In genomic region chr17:73914536-73915274, GRCh38 we compare ENCODE assay signal across 24 cellular contexts.
"Had no signal": no experiment of that assay in that cellular context is flagged by ENCODE, and none has a peak within 500 bp of the region (broad histone marks: within the 10 kb centered on the region; RNA-seq: fewer than 3 reads in every experiment).

No MANE protein-coding gene starts in this region.

- FAIRE-seq: endometrium, islet of Langerhans had no signal

- ATAC-seq: esophagus mucosa; gastrocnemius medialis; heart right ventricle; naive thymus-derived CD4-positive, alpha-beta T cell; sciatic nerve; stimulated activated memory B cell treated with anti-CD40 and anti-IgM and Interleukin-4, amounts not matched to agents 10 μg/mL and 1 μg/mL and 100 μg/mL, for 72 hours; stimulated activated naive CD8-positive, alpha-beta T cell treated with anti-CD3 and anti-CD28 coated beads, Interleukin-15, amount 100 ng/mL, for 72 hours; upper lobe of right lung had no signal

- H3K36me3 Mint-ChIP-seq: stimulated activated memory B cell treated with anti-CD40 and anti-IgM and Interleukin-4, amounts not matched to agents 10 μg/mL and 1 μg/mL and 100 μg/mL, for 72 hours had no signal

- H3K4me3 ChIP-seq: colonic mucosa, gastrocnemius medialis, heart right ventricle, ovary, prostate gland, spleen, testis, tibial nerve, upper lobe of right lung had no signal

- H3K9me3 ChIP-seq: gastrocnemius medialis, ovary, prostate gland, testis, upper lobe of right lung had no signal

- H3K4me1 ChIP-seq: colonic mucosa, gastrocnemius medialis, heart right ventricle, prostate gland, spleen, testis, tibial nerve, upper lobe of right lung had no signal

- H3K4me3 Mint-ChIP-seq: naive thymus-derived CD4-positive, alpha-beta T cell; stimulated activated memory B cell treated with anti-CD40 and anti-IgM and Interleukin-4, amounts not matched to agents 10 μg/mL and 1 μg/mL and 100 μg/mL, for 72 hours; stimulated activated naive CD8-positive, alpha-beta T cell treated with anti-CD3 and anti-CD28 coated beads, Interleukin-15, amount 100 ng/mL, for 72 hours had no signal

- H3K36me3 ChIP-seq: colonic mucosa, gastrocnemius medialis, heart right ventricle, ovary, prostate gland, spleen, tibial nerve, upper lobe of right lung had no signal

- DNase-seq: colonic mucosa; dermis blood vessel endothelial cell; effector CD4-positive, alpha-beta T cell; gastrocnemius medialis; heart right ventricle; hypothalamus; kidney glomerular epithelial cell; mesendoderm; naive thymus-derived CD4-positive, alpha-beta T cell; ovary; spleen; stimulated activated CD4-positive, alpha-beta T cell treated with anti-CD3 and anti-CD28 coated beads, Interleukin-15, amount 100 ng/mL, for 24 hours; stimulated activated CD4-positive, alpha-beta T cell treated with anti-CD3 and anti-CD28 coated beads, Interleukin-1b, Interleukin-23, amount 100 ng/mL, for 48 hours; stimulated activated CD4-positive, alpha-beta T cell treated with anti-CD3 and anti-CD28 coated beads, Interleukin-4, amount 100 ng/mL, for 24 hours; stimulated activated naive CD8-positive, alpha-beta T cell treated with anti-CD3 and anti-CD28 coated beads, Interleukin-15, amount 100 ng/mL, for 72 hours; testis; upper lobe of right lung had no signal

- H3K27ac ChIP-seq: colonic mucosa, gastrocnemius medialis, heart right ventricle, ovary, prostate gland, spleen, testis, tibial nerve, upper lobe of right lung had no signal

- H3K27ac Mint-ChIP-seq: naive thymus-derived CD4-positive, alpha-beta T cell; stimulated activated memory B cell treated with anti-CD40 and anti-IgM and Interleukin-4, amounts not matched to agents 10 μg/mL and 1 μg/mL and 100 μg/mL, for 72 hours had no signal

- H3K4me1 Mint-ChIP-seq: stimulated activated memory B cell treated with anti-CD40 and anti-IgM and Interleukin-4, amounts not matched to agents 10 μg/mL and 1 μg/mL and 100 μg/mL, for 72 hours; stimulated activated naive CD8-positive, alpha-beta T cell treated with anti-CD3 and anti-CD28 coated beads, Interleukin-15, amount 100 ng/mL, for 72 hours had no signal

- H3K27me3 ChIP-seq: colonic mucosa, ovary, testis, upper lobe of right lung had no signal
